Comparison of ENCODE assay signal across 8 cellular contexts in genomic region chr1:85258536-85259117, GRCh38. TPM values are rescaled to one million over a fixed set of nuclear protein-coding genes. Genes with fewer than 3 reads are reported as not detected.
DNase-seq lines count a peak whose midpoint lies in the region; ATAC-seq and TF ChIP-seq lines count a peak whose summit lies in the region.

No MANE protein-coding gene starts in this region.

- H3K36me3 Mint-ChIP-seq in T-helper 17 cell (ENCODE audit: low read depth) = peaks cover 8% of the 10 kb centered on the region

- H3K9me3 ChIP-seq in T-helper 17 cell (ENCODE audit: control insufficient read depth, low read length, poor library complexity, severe bottlenecking) (no peaks in the 10 kb centered on the region), gastroesophageal sphincter (no peaks in the 10 kb centered on the region), skeletal muscle satellite cell (replicated peaks; ENCODE audit: low read length) (no peaks in the 10 kb centered on the region)

- no peak for TF ChIP-seq EP300 in gastroesophageal sphincter (IDR thresholded peaks at IDR 0.05)

- 0 to 7% methylated on average over 12 to 19 of the region's 19 CpGs for WGBS in gastroesophageal sphincter (ENCODE audit: low coverage in 1 of 2), 2 donors

- TF ChIP-seq CTCF in gastroesophageal sphincter (IDR thresholded peaks at IDR 0.05) = no peak

- peak overlapping the region; percentile 95 for H3K4me3 Mint-ChIP-seq in T-helper 17 cell

- H3K4me1 Mint-ChIP-seq in T-helper 17 cell = peaks cover 26% of the 10 kb centered on the region

- H3K4me2 ChIP-seq in skeletal muscle satellite cell (ENCODE audit: low read length) = peak overlapping the region; percentile 78

- H3K27me3 ChIP-seq in gastroesophageal sphincter (no peaks in the 10 kb centered on the region), skeletal muscle satellite cell (ENCODE audit: control insufficient read depth, insufficient read depth, low read length) (no peaks in the 10 kb centered on the region)

- H3K27me3 Mint-ChIP-seq in T-helper 17 cell = no peaks in the 10 kb centered on the region

- H3K36me3 ChIP-seq in gastroesophageal sphincter (peaks cover 0 to 32% of the 10 kb centered on the region in 2 donors), skeletal muscle satellite cell (ENCODE audit: insufficient read depth, low read length) (peaks cover 37% of the 10 kb centered on the region)

- H3K4me1 ChIP-seq in gastroesophageal sphincter = peaks cover 0 to 59% (median 25%) of the 10 kb centered on the region in 3 donors
- H3K4me1 ChIP-seq in skeletal muscle satellite cell (ENCODE audit: control insufficient read depth, insufficient read depth, low read length) = peaks cover 21% of the 10 kb centered on the region

- peak overlapping the region; percentile 74 to 77 for H3K4me3 ChIP-seq in gastroesophageal sphincter
- peak overlapping the region; percentile 100 for H3K4me3 ChIP-seq in skeletal muscle satellite cell (ENCODE audit: low read length)

- H3K27ac Mint-ChIP-seq in T-helper 17 cell = peak overlapping the region; percentile 93

- ATAC-seq in GM18505 (IDR thresholded peaks at IDR 0.05; ENCODE audit: unreplicated experiment) (peak; percentile 1), T-helper 17 cell (no peak), gastroesophageal sphincter (no peak), GM19452 (IDR thresholded peaks at IDR 0.05; ENCODE audit: unreplicated experiment) (no peak)

- DNase-seq in T-helper 17 cell (no peak), NCI-H774 (lab: John Stamatoyannopoulos, UW) (no peak), GDM1 (lab: John Stamatoyannopoulos, UW) (no peak), DMS 273 treated with DMSO at 0.1 percent for 48 hours (lab: John Stamatoyannopoulos, UW) (no peak)

- TF ChIP-seq POLR2A in GM18505 (IDR thresholded peaks at IDR 0.05; ENCODE audit: borderline replicate concordance, extremely low read depth, insufficient read depth, insufficient read length) = no peak
- TF ChIP-seq POLR2A in gastroesophageal sphincter (IDR thresholded peaks at IDR 0.05) = no peak

- peak overlapping the region; percentile 51 to 92 (median 88) for H3K27ac ChIP-seq in gastroesophageal sphincter

- peak overlapping the region; percentile 99 for H3K9ac ChIP-seq in skeletal muscle satellite cell (ENCODE audit: low read depth, low read length)

RNA-seq across cellular contexts. Expression of gene C1orf52, which starts 0.8 kb away (rescaled TPM):
- 10 to 100 TPM; 51.5 to 51.7 TPM for total RNA-seq in T-helper 17 cell
- 10 to 100 TPM; 12.7 to 27.2 (median 21.0) TPM for total RNA-seq in gastroesophageal sphincter
- total RNA-seq in skeletal muscle satellite cell (2012; rRNA removed) = 8.9 and 12.9 TPM in 2 replicates

RNA-seq across cellular contexts. Expression of gene BCL10, which starts 17.8 kb away (rescaled TPM):
- total RNA-seq in T-helper 17 cell (10 to 100 TPM; 49.8 to 51.9 TPM), gastroesophageal sphincter (10 to 100 TPM in 2 of 4 donors, 1 to 10 TPM in 2; 9.4 to 21.3 (median 10.6) TPM)
- total RNA-seq in skeletal muscle satellite cell (2012; rRNA removed) = 31.7 and 38.4 TPM in 2 replicates

RNA-seq across cellular contexts. Expression of gene SYDE2, which starts 57.8 kb away (rescaled TPM):
- 1 to 10 TPM; 2.7 to 2.8 TPM for total RNA-seq in T-helper 17 cell
- total RNA-seq in gastroesophageal sphincter = 100 to 1,000 TPM in 2 of 4 donors, 10 to 100 TPM in 2; 30.4 to 115 (median 85.2) TPM
- total RNA-seq in skeletal muscle satellite cell (2012; rRNA removed) = 2.2 and 3.0 TPM in 2 replicates

Comparison
In these comparisons a context has a peak if more than half of its experiments do, and no peak if none do; other contexts are left out.
1. RNA of gene SYDE2, which starts 57.8 kb away (total RNA-seq): 30.4 to 115 TPM in gastroesophageal sphincter; 2.7 to 2.8 TPM in T-helper 17 cell; every median in the first group is over 4 times any median in the second.